ENCODE assay signal across 1 cellular context in the genomic region with DNA sequence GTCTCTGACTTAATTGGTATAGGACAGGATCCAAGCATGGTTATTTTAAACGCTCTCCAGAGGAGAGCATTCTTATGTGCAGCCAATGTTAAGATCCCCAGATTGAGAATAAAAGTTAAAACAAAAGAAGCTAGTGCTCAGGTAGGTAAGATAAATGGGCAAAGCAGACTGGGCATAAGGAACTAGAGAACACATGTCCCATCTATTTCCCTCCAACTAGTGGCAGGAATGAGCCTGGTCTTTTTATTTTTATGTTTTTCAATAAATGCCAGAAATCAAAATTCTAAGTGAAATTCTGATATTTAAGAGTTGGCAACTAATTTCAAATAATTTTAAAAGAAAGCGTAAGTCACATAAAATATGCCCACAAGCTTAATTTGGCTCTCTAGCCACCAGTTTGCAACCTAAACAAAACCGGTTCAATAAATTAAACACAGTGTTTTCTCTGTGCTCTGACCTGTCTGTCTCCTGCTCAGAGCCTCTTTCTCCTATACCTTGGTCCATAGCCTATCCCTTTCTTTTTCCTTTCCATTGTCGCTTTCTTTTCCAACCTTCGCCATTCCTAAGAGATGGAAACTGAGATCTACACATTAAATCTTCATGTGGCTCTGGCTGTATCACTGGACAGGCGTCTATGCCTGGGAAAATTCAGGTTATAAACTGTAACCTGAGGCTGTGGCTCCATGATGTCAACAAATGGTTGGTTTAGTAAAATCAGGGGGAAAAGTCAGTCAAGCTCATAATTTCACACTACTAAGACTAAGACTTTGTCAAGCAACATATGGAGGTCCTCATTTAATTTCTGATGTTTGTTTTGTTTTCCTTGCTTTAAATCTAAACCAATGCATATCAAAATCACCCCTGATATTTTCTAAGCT.
TF ChIP-seq lines count a peak whose summit lies in the region.

No MANE protein-coding gene starts in this region.

TF ChIP-seq in neural cell, 6 proteins besides CTCF, POLR2A, EP300 and RAD21 (continued from another document):
- no peak for TF ChIP-seq EZH2 (IDR thresholded peaks at IDR 0.05; ENCODE audit: borderline replicate concordance, insufficient read depth, low read length, poor library complexity, severe bottlenecking)
